1 cellular context compared by ENCODE assay signal in genomic region chr3:73415118-73415517, GRCh38.
A peak's percentile ranks its signal among the peaks of the same experiment; 100 is the strongest.
TF ChIP-seq lines count a peak whose summit lies in the region.

No MANE protein-coding gene starts in this region.

TF ChIP-seq in WTC11, 78 proteins besides CTCF, POLR2A, EP300 and RAD21:
- TF ChIP-seq, protein P1, sequence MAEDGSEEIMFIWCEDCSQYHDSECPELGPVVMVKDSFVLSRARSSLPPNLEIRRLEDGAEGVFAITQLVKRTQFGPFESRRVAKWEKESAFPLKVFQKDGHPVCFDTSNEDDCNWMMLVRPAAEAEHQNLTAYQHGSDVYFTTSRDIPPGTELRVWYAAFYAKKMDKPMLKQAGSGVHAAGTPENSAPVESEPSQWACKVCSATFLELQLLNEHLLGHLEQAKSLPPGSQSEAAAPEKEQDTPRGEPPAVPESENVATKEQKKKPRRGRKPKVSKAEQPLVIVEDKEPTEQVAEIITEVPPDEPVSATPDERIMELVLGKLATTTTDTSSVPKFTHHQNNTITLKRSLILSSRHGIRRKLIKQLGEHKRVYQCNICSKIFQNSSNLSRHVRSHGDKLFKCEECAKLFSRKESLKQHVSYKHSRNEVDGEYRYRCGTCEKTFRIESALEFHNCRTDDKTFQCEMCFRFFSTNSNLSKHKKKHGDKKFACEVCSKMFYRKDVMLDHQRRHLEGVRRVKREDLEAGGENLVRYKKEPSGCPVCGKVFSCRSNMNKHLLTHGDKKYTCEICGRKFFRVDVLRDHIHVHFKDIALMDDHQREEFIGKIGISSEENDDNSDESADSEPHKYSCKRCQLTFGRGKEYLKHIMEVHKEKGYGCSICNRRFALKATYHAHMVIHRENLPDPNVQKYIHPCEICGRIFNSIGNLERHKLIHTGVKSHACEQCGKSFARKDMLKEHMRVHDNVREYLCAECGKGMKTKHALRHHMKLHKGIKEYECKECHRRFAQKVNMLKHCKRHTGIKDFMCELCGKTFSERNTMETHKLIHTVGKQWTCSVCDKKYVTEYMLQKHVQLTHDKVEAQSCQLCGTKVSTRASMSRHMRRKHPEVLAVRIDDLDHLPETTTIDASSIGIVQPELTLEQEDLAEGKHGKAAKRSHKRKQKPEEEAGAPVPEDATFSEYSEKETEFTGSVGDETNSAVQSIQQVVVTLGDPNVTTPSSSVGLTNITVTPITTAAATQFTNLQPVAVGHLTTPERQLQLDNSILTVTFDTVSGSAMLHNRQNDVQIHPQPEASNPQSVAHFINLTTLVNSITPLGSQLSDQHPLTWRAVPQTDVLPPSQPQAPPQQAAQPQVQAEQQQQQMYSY (CRISPR knock-in tag; IDR thresholded peaks at IDR 0.05) = peak; percentile 38; the same call in 1 of the 2 replicates
- TF ChIP-seq MAX (CRISPR knock-in tag; IDR thresholded peaks at IDR 0.05) (no peak), GTF2I (CRISPR knock-in tag; conservative IDR thresholded peaks at IDR 0.05) (peak; percentile 74; the same call in 1 of the 2 replicates)
